Comparison of ENCODE assay signal across 33 cellular contexts in the genomic region with DNA sequence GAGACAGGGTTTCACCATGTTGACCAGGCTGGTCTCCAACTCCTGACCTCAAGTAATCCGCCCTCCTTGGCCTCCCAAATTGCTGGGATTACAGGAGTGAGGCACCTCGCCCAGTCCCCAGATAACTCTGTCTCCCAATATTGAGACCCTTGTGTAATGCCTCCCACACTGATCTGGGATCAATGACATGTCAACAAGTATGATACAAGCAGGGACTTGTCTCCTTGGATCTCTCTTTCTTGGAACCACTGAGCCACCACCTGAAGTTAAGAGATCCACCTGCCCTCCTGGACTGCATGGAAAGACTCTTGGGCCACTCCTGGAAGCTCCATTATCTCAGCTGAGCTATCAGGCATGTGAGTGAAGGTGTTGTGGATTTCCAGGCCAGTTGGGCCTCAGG. TPM values are rescaled to one million over a fixed set of nuclear protein-coding genes. Genes with fewer than 3 reads are reported as not detected.
DNase-seq lines count a peak whose midpoint lies in the region; ATAC-seq, FAIRE-seq and TF ChIP-seq lines count a peak whose summit lies in the region.
"Had no signal": no experiment of that assay in that cellular context is flagged by ENCODE, and none has a peak within 500 bp of the region (broad histone marks: within the 10 kb centered on the region; RNA-seq: fewer than 3 reads in every experiment).

No MANE protein-coding gene starts in this region.

- H3K4me3 ChIP-seq in neutrophil (ENCODE audit: low read depth in 1 of 2, low read length in 1 of 2) (no peak overlapping the region), heart right ventricle (no peak overlapping the region)
- H3K4me3 ChIP-seq: ascending aorta, lung, mucosa of descending colon, testis had no signal

- intact Hi-C loops in heart right ventricle (cut with DNase I): no loop called here

- H3K4me1 ChIP-seq in neutrophil (ENCODE audit: control insufficient read depth in 1 of 2, insufficient read depth in 1 of 2, low read depth in 1 of 2, low read length in 1 of 2): peaks cover 5% of the 10 kb centered on the region in 2 experiments
- H3K4me1 ChIP-seq in heart right ventricle: no peaks in the 10 kb centered on the region
- H3K4me1 ChIP-seq: ascending aorta, parathyroid adenoma, testis had no signal

- peak; percentile 46 for DNase-seq in activated T-cell treated with anti-CD3 and anti-CD28 coated beads, Interleukin-2, amount 50 U/mL, for 1 hour
- DNase-seq in activated T-cell treated with anti-CD3 and anti-CD28 coated beads, Interleukin-2, amount 50 U/mL, for 4 hours: no peak
- DNase-seq in GM12892 (ENCODE audit: insufficient read length) (no peak), midbrain (lab: John Stamatoyannopoulos, UW) (no peak), heart right ventricle (no peak), T-helper 9 cell (no peak)
- DNase-seq: activated naive CD8-positive, alpha-beta T cell treated with anti-CD3 and anti-CD28 coated beads, Interleukin-2, amount 10 ng/mL, durations not matched to agents 7 days and 5 days; activated T-cell treated with anti-CD3 and anti-CD28 coated beads, Interleukin-2, amount 50 U/mL, for 48 hours; DMS153; effector CD4-positive, alpha-beta T cell; HCEC 1CT; immature natural killer cell; Kasumi-1; left cardiac atrium; mucosa of descending colon; NCI-H1417; NCI-H2029; NCI-H510A treated with DMSO at 0.1 percent for 48 hours; retina; small intestine; stimulated activated naive CD8-positive, alpha-beta T cell treated with anti-CD3 and anti-CD28 coated beads, Interleukin-15, Interleukin-2, amounts not matched to agents 100 U/mL and 50 U/mL, for 24 hours; testis had no signal

- H3K27ac ChIP-seq in neutrophil (peak overlapping the region; percentile 58), heart right ventricle (no peak overlapping the region)
- H3K27ac ChIP-seq: ascending aorta, parathyroid adenoma, testis had no signal

- FAIRE-seq in GM12892 (lab: Jason Lieb, UNC): no peak
- FAIRE-seq: colon, small intestine, TTC549 had no signal

- peaks cover 6% of the 10 kb centered on the region for H3K4me1 Mint-ChIP-seq in activated T-cell treated with anti-CD3 and anti-CD28 coated beads, Interleukin-2, amount 50 U/mL, for 4 hours (ENCODE audit: low read depth)
- H3K4me1 Mint-ChIP-seq in activated naive CD8-positive, alpha-beta T cell (ENCODE audit: low read depth): peaks cover 4% of the 10 kb centered on the region
- H3K4me1 Mint-ChIP-seq: neural crest cell had no signal

- peak; percentile 18; the same call in 1 of the 2 replicates for TF ChIP-seq POLR2A in GM12892 (IDR thresholded peaks at IDR 0.05; ENCODE audit: low read depth, low read length)

- no peak for ATAC-seq in activated T-cell treated with anti-CD3 and anti-CD28 coated beads, Interleukin-2, amount 50 U/mL, for 4 hours
- no peak for ATAC-seq in heart right ventricle
- ATAC-seq: left cardiac atrium; mucosa of descending colon; stimulated activated naive CD8-positive, alpha-beta T cell treated with anti-CD3 and anti-CD28 coated beads, Interleukin-15, Interleukin-2, amounts not matched to agents 100 U/mL and 50 U/mL, for 24 hours had no signal

- H3K36me3 Mint-ChIP-seq in activated T-cell treated with anti-CD3 and anti-CD28 coated beads, Interleukin-2, amount 50 U/mL, for 4 hours (ENCODE audit: insufficient read depth): peaks cover 16% of the 10 kb centered on the region
- H3K36me3 Mint-ChIP-seq in activated naive CD8-positive, alpha-beta T cell: peaks cover 11% of the 10 kb centered on the region

- H3K9me3 ChIP-seq in neutrophil (peaks cover 7% of the 10 kb centered on the region), heart right ventricle (no peaks in the 10 kb centered on the region)
- H3K9me3 ChIP-seq: ascending aorta, mucosa of descending colon, testis had no signal

- no peak overlapping the region for H3K4me3 Mint-ChIP-seq in activated T-cell treated with anti-CD3 and anti-CD28 coated beads, Interleukin-2, amount 50 U/mL, for 4 hours
- no peak overlapping the region for H3K4me3 Mint-ChIP-seq in activated naive CD8-positive, alpha-beta T cell
- H3K4me3 Mint-ChIP-seq: activated naive CD8-positive, alpha-beta T cell treated with anti-CD3 and anti-CD28 coated beads, Interleukin-2, amount 10 ng/mL, durations not matched to agents 7 days and 5 days; immature natural killer cell; neural crest cell had no signal

- H3K27me3 Mint-ChIP-seq in activated T-cell treated with anti-CD3 and anti-CD28 coated beads, Interleukin-2, amount 50 U/mL, for 4 hours (ENCODE audit: low read depth): peaks cover 3% of the 10 kb centered on the region
- H3K27me3 Mint-ChIP-seq in activated naive CD8-positive, alpha-beta T cell: no peaks in the 10 kb centered on the region

- peak overlapping the region; percentile 46 for H3K27ac Mint-ChIP-seq in activated naive CD8-positive, alpha-beta T cell
- H3K27ac Mint-ChIP-seq: activated naive CD8-positive, alpha-beta T cell treated with anti-CD3 and anti-CD28 coated beads, Interleukin-2, amount 10 ng/mL, durations not matched to agents 7 days and 5 days had no signal

- 78 to 91% methylated on average over 2 of the region's 2 CpGs for WGBS in heart right ventricle, 2 donors

- H3K27me3 ChIP-seq in neutrophil (peaks cover 8% of the 10 kb centered on the region), heart right ventricle (no peaks in the 10 kb centered on the region)
- H3K27me3 ChIP-seq: ascending aorta, testis had no signal

- H3K36me3 ChIP-seq in neutrophil (peaks cover 46% of the 10 kb centered on the region), heart right ventricle (peaks cover 0 to 34% (median 15%) of the 10 kb centered on the region in 9 donors)

- H3K9me3 Mint-ChIP-seq in activated T-cell treated with anti-CD3 and anti-CD28 coated beads, Interleukin-2, amount 50 U/mL, for 4 hours: no peaks in the 10 kb centered on the region
- H3K9me3 Mint-ChIP-seq in activated naive CD8-positive, alpha-beta T cell (ENCODE audit: low read depth): no peaks in the 10 kb centered on the region
- H3K9me3 Mint-ChIP-seq: activated naive CD8-positive, alpha-beta T cell treated with anti-CD3 and anti-CD28 coated beads, Interleukin-2, amount 10 ng/mL, durations not matched to agents 7 days and 5 days; immature natural killer cell; neural crest cell had no signal

- TF ChIP-seq CTCF in neutrophil (IDR thresholded peaks at IDR 0.05) (no peak), heart right ventricle (IDR thresholded peaks at IDR 0.05) (no peak)

RNA-seq across cellular contexts. Expression of gene NFKBID, which starts 15.1 kb away (rescaled TPM):
- total RNA-seq in activated T-cell treated with anti-CD3 and anti-CD28 coated beads, Interleukin-2, amount 50 U/mL, for 4 hours: 100 to 1,000 TPM; 138 to 149 (median 142) TPM
- polyA plus RNA-seq in GM12892 (2012; ENCODE audit: missing spikeins): 17.1 TPM
- 1 to 10 TPM in 9 of 10 donors, under 1 TPM in 1; 0.66 to 7.8 (median 3.7) TPM for total RNA-seq in heart right ventricle
- polyA plus RNA-seq in heart right ventricle: 1 to 10 TPM; 2.3 to 4.8 TPM

RNA-seq across cellular contexts. Expression of gene APLP1, which starts 16.9 kb away (rescaled TPM):
- total RNA-seq in activated T-cell treated with anti-CD3 and anti-CD28 coated beads, Interleukin-2, amount 50 U/mL, for 4 hours: under 1 TPM in 2 of 3 donors, not detected in 1; 0.24 to 0.34 TPM
- polyA plus RNA-seq in GM12892 (2012; ENCODE audit: missing spikeins): 0.53 TPM
- total RNA-seq in heart right ventricle: 10 to 100 TPM; 13.6 to 63.5 (median 26.0) TPM
- 10 to 100 TPM in 1 of 2 donors, 1 to 10 TPM in 1; 2.7 to 24.2 TPM for polyA plus RNA-seq in heart right ventricle

RNA-seq across cellular contexts. Expression of gene HCST, which starts 17.1 kb away (rescaled TPM):
- total RNA-seq in activated T-cell treated with anti-CD3 and anti-CD28 coated beads, Interleukin-2, amount 50 U/mL, for 4 hours: 10 to 100 TPM; 22.6 to 37.1 (median 24.0) TPM
- polyA plus RNA-seq in GM12892 (2012; ENCODE audit: missing spikeins): 16.9 TPM
- total RNA-seq in heart right ventricle: 10 to 100 TPM in 1 of 10 donors, 1 to 10 TPM in 9; 1.7 to 22.8 (median 4.5) TPM
- polyA plus RNA-seq in heart right ventricle: 10 to 100 TPM; 10.6 to 17.6 TPM
- total RNA-seq: ascending aorta, neural crest cell, SK-MEL-5 had no signal

RNA-seq across cellular contexts. Expression of gene TYROBP, which starts 22.9 kb away (rescaled TPM):
- under 1 TPM in 2 of 3 donors, not detected in 1; 0.52 to 0.69 TPM for total RNA-seq in activated T-cell treated with anti-CD3 and anti-CD28 coated beads, Interleukin-2, amount 50 U/mL, for 4 hours
- not detected for polyA plus RNA-seq in GM12892 (2012; ENCODE audit: missing spikeins)
- 100 to 1,000 TPM in 1 of 10 donors, 10 to 100 TPM in 6, 1 to 10 TPM in 3; 8.4 to 122 (median 18.2) TPM for total RNA-seq in heart right ventricle
- 10 to 100 TPM; 23.9 to 60.9 TPM for polyA plus RNA-seq in heart right ventricle
- total RNA-seq: activated CD8-positive, alpha-beta memory T cell treated with anti-CD3 and anti-CD28 coated beads for 36 hours; neural crest cell; SK-MEL-5 had no signal

RNA-seq across cellular contexts. Expression of gene KIRREL2, which starts 28.5 kb away (rescaled TPM):
- total RNA-seq in activated T-cell treated with anti-CD3 and anti-CD28 coated beads, Interleukin-2, amount 50 U/mL, for 4 hours: under 1 TPM; 0.24 to 0.92 (median 0.86) TPM
- polyA plus RNA-seq in GM12892 (2012; ENCODE audit: missing spikeins): 0.19 TPM
- under 1 TPM in 2 of 10 donors, not detected in 8; 0.12 to 0.35 TPM for total RNA-seq in heart right ventricle
- polyA plus RNA-seq in heart right ventricle: not detected
- total RNA-seq: ascending aorta, urinary bladder had no signal
- polyA plus RNA-seq: urinary bladder had no signal

Comparison
In these comparisons a context has a peak if more than half of its experiments do, and no peak if none do; other contexts are left out.
1. RNA of gene NFKBID, which starts 15.1 kb away (total RNA-seq): 138 to 149 TPM in activated T-cell treated with anti-CD3 and anti-CD28 coated beads, Interleukin-2, amount 50 U/mL, for 4 hours; 0.66 to 7.8 TPM in heart right ventricle; every median in the first group is over 10 times any median in the second.
2. RNA of gene APLP1, which starts 16.9 kb away (total RNA-seq): 13.6 to 63.5 TPM in heart right ventricle; 0.24 to 0.34 TPM in activated T-cell treated with anti-CD3 and anti-CD28 coated beads, Interleukin-2, amount 50 U/mL, for 4 hours; every median in the first group is over 10 times any median in the second.